18 cellular contexts compared by ENCODE assay signal in genomic region chr10:126892150-126892872, GRCh38.
"Had no signal": no experiment of that assay in that cellular context is flagged by ENCODE, and none has a peak within 500 bp of the region (broad histone marks: within the 10 kb centered on the region; RNA-seq: fewer than 3 reads in every experiment).

No MANE protein-coding gene starts in this region.

- H3K27me3 ChIP-seq: breast epithelium, hepatocyte, tibial nerve had no signal

- H3K4me3 ChIP-seq: breast epithelium, gastroesophageal sphincter, hepatocyte, tibial nerve had no signal

- H3K4me1 ChIP-seq: breast epithelium, gastroesophageal sphincter, parathyroid adenoma, tibial nerve had no signal

- H3K27ac ChIP-seq: breast epithelium, epithelial cell of prostate, gastroesophageal sphincter, hepatocyte, parathyroid adenoma, tibial nerve had no signal

- H3K9me3 ChIP-seq: breast epithelium, gastroesophageal sphincter, tibial nerve had no signal

- H3K36me3 ChIP-seq: breast epithelium, gastroesophageal sphincter, tibial nerve had no signal

- DNase-seq: activated CD4-positive, alpha-beta T cell treated with anti-CD3 and anti-CD28 coated beads, Interleukin-2, amount 50 U/mL, for 4 hours; activated CD4-positive, CD25-positive, alpha-beta regulatory T cell treated with anti-CD3 and anti-CD28 coated beads, Interleukin-2, amount 50 U/mL, for 72 hours; activated naive CD4-positive, alpha-beta T cell treated with Interleukin-2 at 50 U/mL for 16 hours; activated T-cell treated with anti-CD3 and anti-CD28 coated beads for 4 hours; anterior cingulate cortex; cerebellar nuclear complex; left ventricle myocardium superior; stimulated activated CD4-positive, alpha-beta T cell treated with anti-CD3 and anti-CD28 coated beads, Interleukin-15, amount 100 ng/mL, for 24 hours; stimulated activated CD4-positive, alpha-beta T cell treated with anti-CD3 and anti-CD28 coated beads, Interleukin-4, amount 100 ng/mL, for 24 hours; stimulated activated naive CD4-positive, alpha-beta T cell; substantia nigra had no signal

- ATAC-seq: gastroesophageal sphincter, left ventricle myocardium superior had no signal

- FAIRE-seq: keratinocyte had no signal
